ENCODE assay signal across 8 cellular contexts in the genomic region with DNA sequence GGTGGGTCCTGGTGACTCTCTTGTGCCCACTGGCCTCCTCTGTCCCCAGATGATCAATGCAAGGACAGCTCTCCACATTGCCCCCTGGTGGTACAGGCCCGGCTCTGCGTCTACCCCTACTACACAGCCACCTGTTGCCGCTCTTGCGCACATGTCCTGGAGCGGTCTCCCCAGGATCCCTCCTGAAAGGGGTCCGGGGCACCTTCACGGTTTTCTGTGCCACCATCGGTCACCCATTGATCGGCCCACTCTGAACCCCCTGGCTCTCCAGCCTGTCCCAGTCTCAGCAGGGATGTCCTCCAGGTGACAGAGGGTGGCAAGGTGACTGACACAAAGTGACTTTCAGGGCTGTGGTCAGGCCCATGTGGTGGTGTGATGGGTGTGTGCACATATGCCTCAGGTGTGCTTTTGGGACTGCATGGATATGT. TPM values are rescaled to one million over a fixed set of nuclear protein-coding genes. Genes with fewer than 3 reads are reported as not detected.
DNase-seq lines count a peak whose midpoint lies in the region; ATAC-seq and TF ChIP-seq lines count a peak whose summit lies in the region.

No MANE protein-coding gene starts in this region.

- peaks cover 50% of the 10 kb centered on the region for H3K79me2 ChIP-seq in PC-9 (ENCODE audit: low read depth)

- no peaks in the 10 kb centered on the region for H3K27me3 ChIP-seq in CD4-positive, alpha-beta T cell (ENCODE audit: control insufficient read depth, insufficient read depth, low read length)
- no peaks in the 10 kb centered on the region for H3K27me3 ChIP-seq in PC-9 (ENCODE audit: insufficient read depth, low read depth)
- no peaks in the 10 kb centered on the region for H3K27me3 ChIP-seq in neutrophil
- H3K27me3 ChIP-seq in upper lobe of right lung, result no peaks in the 10 kb centered on the region

- H3K4me3 ChIP-seq in PC-9, result no peak overlapping the region
- no peak overlapping the region for H3K4me3 ChIP-seq in fibroblast of villous mesenchyme (ENCODE audit: low read depth, low read length)
- peak overlapping the region; percentile 85 to 97 for H3K4me3 ChIP-seq in neutrophil (ENCODE audit: low read depth in 1 of 2, low read length in 1 of 2)
- H3K4me3 ChIP-seq in upper lobe of right lung, result peak overlapping the region; percentile 66

- H3K9me3 ChIP-seq in CD4-positive, alpha-beta T cell (ENCODE audit: control insufficient read depth, low read length), result no peaks in the 10 kb centered on the region
- H3K9me3 ChIP-seq in PC-9 (ENCODE audit: insufficient read depth, low read depth) (no peaks in the 10 kb centered on the region), neutrophil (no peaks in the 10 kb centered on the region), upper lobe of right lung (no peaks in the 10 kb centered on the region)

- no peaks in the 10 kb centered on the region for H4K20me1 ChIP-seq in PC-9 (ENCODE audit: insufficient read depth)

- H3K27ac ChIP-seq in CD4-positive, alpha-beta T cell (ENCODE audit: low read depth, low read length), result peak overlapping the region; percentile 97
- H3K27ac ChIP-seq in PC-9 (peak overlapping the region; percentile 98; the same call in 1 of the 2 replicates), neutrophil (peak overlapping the region; percentile 99), upper lobe of right lung (peak overlapping the region; percentile 100)

- H3K4me1 ChIP-seq in PC-9 (replicated peaks; ENCODE audit: insufficient read depth) (peaks cover 39% of the 10 kb centered on the region), neutrophil (ENCODE audit: control insufficient read depth in 1 of 2, insufficient read depth in 1 of 2, low read depth in 1 of 2, low read length in 1 of 2) (peaks cover 65 to 66% of the 10 kb centered on the region in 2 experiments), upper lobe of right lung (peaks cover 55% of the 10 kb centered on the region)

- H3K36me3 ChIP-seq in PC-9 (ENCODE audit: low read depth) (no peaks in the 10 kb centered on the region), neutrophil (peaks cover 93% of the 10 kb centered on the region), upper lobe of right lung (peaks cover 12% of the 10 kb centered on the region)

- no peak overlapping the region for H3K4me2 ChIP-seq in PC-9

- CTCF ChIA-PET in CD4-positive, alpha-beta T cell (lab: Charles Lee), result interaction anchor here (0.7 to 6.4 kb wide), 15 partner anchors 9 to 188 kb away, joined by 3 to 183 read pairs (median 6); a partner anchor contains a TSS
- CTCF ChIA-PET in PC-9 (lab: Charles Lee), result interaction anchor here (0.7 to 3.2 kb wide), 6 partner anchors 11 to 421 kb away, joined by 3 to 16 read pairs (median 4); a partner anchor contains a TSS

- BruUV-seq in PC-9 (replicated peaks; lab: Mats Ljungman, UMichigan), result no TSS peak

- no peaks in the 10 kb centered on the region for H3K9me3 Mint-ChIP-seq in CD4-positive, alpha-beta T cell
- H3K9me3 Mint-ChIP-seq in activated T-helper 2 cell treated with anti-CD3 and anti-CD28 coated beads, Interferon-gamma antibody, Interleukin-2, Interleukin-4, amounts not matched to agents 10 μg/mL and 5 μg/mL and 100 μg/mL, durations not matched to agents 14 hours and 24 hours and 36 hours, result no peaks in the 10 kb centered on the region

- H3K4me3 Mint-ChIP-seq in CD4-positive, alpha-beta T cell, result peak overlapping the region; percentile 96
- H3K4me3 Mint-ChIP-seq in activated T-helper 2 cell treated with anti-CD3 and anti-CD28 coated beads, Interferon-gamma antibody, Interleukin-2, Interleukin-4, amounts not matched to agents 10 μg/mL and 5 μg/mL and 100 μg/mL, durations not matched to agents 14 hours and 24 hours and 36 hours (ENCODE audit: low read depth), result peak overlapping the region; percentile 40

- POLR2A ChIA-PET in CD4-positive, alpha-beta T cell (lab: Charles Lee), result interaction anchor here (0.7 to 14.5 kb wide), 12 partner anchors 9 to 436 kb away, joined by 3 to 1538 read pairs (median 8); a partner anchor contains a TSS
- POLR2A ChIA-PET in PC-9 (lab: Charles Lee; ENCODE audit: unreplicated experiment), result interaction anchor here (0.6 to 0.7 kb wide), 3 partner anchors 24 to 481 kb away, joined by 3 read pairs; no protein-coding TSS in a partner anchor

- H3K4me1 Mint-ChIP-seq in CD4-positive, alpha-beta T cell (ENCODE audit: low read depth), result peaks cover 47% of the 10 kb centered on the region
- peaks cover 39% of the 10 kb centered on the region for H3K4me1 Mint-ChIP-seq in activated T-helper 2 cell treated with anti-CD3 and anti-CD28 coated beads, Interferon-gamma antibody, Interleukin-2, Interleukin-4, amounts not matched to agents 10 μg/mL and 5 μg/mL and 100 μg/mL, durations not matched to agents 14 hours and 24 hours and 36 hours (ENCODE audit: low read depth)

- H3K36me3 Mint-ChIP-seq in CD4-positive, alpha-beta T cell (ENCODE audit: low read depth), result peaks cover 33% of the 10 kb centered on the region
- peaks cover 5% of the 10 kb centered on the region for H3K36me3 Mint-ChIP-seq in activated T-helper 2 cell treated with anti-CD3 and anti-CD28 coated beads, Interferon-gamma antibody, Interleukin-2, Interleukin-4, amounts not matched to agents 10 μg/mL and 5 μg/mL and 100 μg/mL, durations not matched to agents 14 hours and 24 hours and 36 hours (ENCODE audit: low read depth)

- intact Hi-C loops in CD4-positive, alpha-beta T cell (cut with DNase I, micrococcal nuclease), result loop anchor here (1.0 to 5.0 kb wide), 4 partner anchors 69 to 437 kb away; a partner anchor contains a TSS
- intact Hi-C loops in PC-9 (cut with micrococcal nuclease; ENCODE audit: unreplicated experiment), result loop anchor here (5.0 to 10.0 kb wide), 7 partner anchors 52 to 505 kb away; a partner anchor contains a TSS
- intact Hi-C loops in activated T-helper 2 cell treated with anti-CD3 and anti-CD28 coated beads, Interferon-gamma antibody, Interleukin-2, Interleukin-4, amounts not matched to agents 10 μg/mL and 5 μg/mL and 100 μg/mL, durations not matched to agents 14 hours and 24 hours and 36 hours (cut with micrococcal nuclease), result loop anchor here (1.0 to 10.0 kb wide), 8 partner anchors 61 to 675 kb away; a partner anchor contains a TSS
- intact Hi-C loops in upper lobe of right lung (cut with DNase I), result no loop called here

- peak overlapping the region; percentile 98 for H3K27ac Mint-ChIP-seq in CD4-positive, alpha-beta T cell
- H3K27ac Mint-ChIP-seq in activated T-helper 2 cell treated with anti-CD3 and anti-CD28 coated beads, Interferon-gamma antibody, Interleukin-2, Interleukin-4, amounts not matched to agents 10 μg/mL and 5 μg/mL and 100 μg/mL, durations not matched to agents 14 hours and 24 hours and 36 hours, result peak overlapping the region; percentile 25

- TF ChIP-seq CTCF in CD4-positive, alpha-beta T cell (IDR thresholded peaks at IDR 0.05), result peak; percentile 91
- peak; percentile 88 for TF ChIP-seq CTCF in PC-9 (conservative IDR thresholded peaks at IDR 0.05)
- peak; percentile 91 for TF ChIP-seq CTCF in fibroblast of villous mesenchyme (IDR thresholded peaks at IDR 0.05; ENCODE audit: insufficient read depth, low read depth, low read length)
- TF ChIP-seq CTCF in neutrophil (IDR thresholded peaks at IDR 0.05), result peak; percentile 95
- TF ChIP-seq CTCF in upper lobe of right lung (IDR thresholded peaks at IDR 0.05), result peak; percentile 91

- H3F3A ChIP-seq in PC-9 (ENCODE audit: insufficient read depth, low read depth), result peaks cover 55% of the 10 kb centered on the region

- ATAC-seq in CD4-positive, alpha-beta T cell (ENCODE audit: poor library complexity), result peak; percentile 16
- ATAC-seq in upper lobe of right lung (peak; percentile 39), HG02840 (IDR thresholded peaks at IDR 0.05; ENCODE audit: low FRiP score, unreplicated experiment) (no peak)

- no peak overlapping the region for H2AFZ ChIP-seq in PC-9

- no peaks in the 10 kb centered on the region for H3K27me3 Mint-ChIP-seq in CD4-positive, alpha-beta T cell
- H3K27me3 Mint-ChIP-seq in activated T-helper 2 cell treated with anti-CD3 and anti-CD28 coated beads, Interferon-gamma antibody, Interleukin-2, Interleukin-4, amounts not matched to agents 10 μg/mL and 5 μg/mL and 100 μg/mL, durations not matched to agents 14 hours and 24 hours and 36 hours (ENCODE audit: low read depth), result no peaks in the 10 kb centered on the region

- H3K9me2 ChIP-seq in PC-9 (ENCODE audit: insufficient read depth), result no peaks in the 10 kb centered on the region

- DNase-seq in CD4-positive, alpha-beta T cell, result peak; percentile 56 to 76 (median 66)
- DNase-seq in HuH-7 (ENCODE audit: low spot score) (peak; percentile 81), PC-9 (peak in 1 of 2 experiments; percentile 63), fibroblast of villous mesenchyme (ENCODE audit: low read depth) (peak; percentile 60), upper lobe of right lung (peak; percentile 85)
- peak; percentile 70 for DNase-seq in activated T-helper 2 cell treated with anti-CD3 and anti-CD28 coated beads, Interferon-gamma antibody, Interleukin-2, Interleukin-4, amounts not matched to agents 10 μg/mL and 5 μg/mL and 100 μg/mL, durations not matched to agents 14 hours and 24 hours and 36 hours (ENCODE audit: low spot score)

RNA-seq across cellular contexts. Expression of a gene that starts 10.8 kb away (rescaled TPM):
- total RNA-seq in CD4-positive, alpha-beta T cell, result under 1 TPM; 0.16 to 0.22 TPM
- 67.9 and 76.7 TPM in 2 replicates for total RNA-seq in PC-9 (2021)
- 2.7 and 2.9 TPM in 2 replicates for total RNA-seq in activated T-helper 2 cell treated with anti-CD3 and anti-CD28 coated beads, Interferon-gamma antibody, Interleukin-2, Interleukin-4, amounts not matched to agents 10 μg/mL and 5 μg/mL and 100 μg/mL, durations not matched to agents 14 hours and 24 hours and 36 hours
- 2.9 and 8.6 TPM in 2 replicates for total RNA-seq in fibroblast of villous mesenchyme
- total RNA-seq in upper lobe of right lung, result 99.2 TPM

RNA-seq across cellular contexts. Expression of a gene that starts 19.4 kb away (rescaled TPM):
- 100 to 1,000 TPM; 737 to 747 TPM for total RNA-seq in CD4-positive, alpha-beta T cell
- 145 and 178 TPM in 2 replicates for total RNA-seq in PC-9 (2021)
- total RNA-seq in activated T-helper 2 cell treated with anti-CD3 and anti-CD28 coated beads, Interferon-gamma antibody, Interleukin-2, Interleukin-4, amounts not matched to agents 10 μg/mL and 5 μg/mL and 100 μg/mL, durations not matched to agents 14 hours and 24 hours and 36 hours, result 217 and 221 TPM in 2 replicates
- total RNA-seq in fibroblast of villous mesenchyme, result 218 and 272 TPM in 2 replicates
- total RNA-seq in upper lobe of right lung, result 325 TPM

RNA-seq across cellular contexts. Expression of a gene that starts 44.5 kb away (rescaled TPM):
- total RNA-seq in CD4-positive, alpha-beta T cell, result not detected
- total RNA-seq in PC-9 (2021), result 0.94 and 2.1 TPM in 2 replicates
- total RNA-seq in activated T-helper 2 cell treated with anti-CD3 and anti-CD28 coated beads, Interferon-gamma antibody, Interleukin-2, Interleukin-4, amounts not matched to agents 10 μg/mL and 5 μg/mL and 100 μg/mL, durations not matched to agents 14 hours and 24 hours and 36 hours, result 0.37 and 1.9 TPM in 2 replicates
- total RNA-seq in fibroblast of villous mesenchyme, result 0.64 and 1.3 TPM in 2 replicates
- total RNA-seq in upper lobe of right lung, result 1.0 TPM

RNA-seq across cellular contexts. Expression of a gene that starts 52.1 kb away (rescaled TPM):
- under 1 TPM in 1 of 2 experiments, not detected in 1; 0.31 TPM for total RNA-seq in CD4-positive, alpha-beta T cell
- total RNA-seq in PC-9 (2021) (6.3 and 10.3 TPM in 2 replicates), fibroblast of villous mesenchyme (20.3 and 24.5 TPM in 2 replicates), upper lobe of right lung (15.5 TPM)
- 1.6 and 1.8 TPM in 2 replicates for total RNA-seq in activated T-helper 2 cell treated with anti-CD3 and anti-CD28 coated beads, Interferon-gamma antibody, Interleukin-2, Interleukin-4, amounts not matched to agents 10 μg/mL and 5 μg/mL and 100 μg/mL, durations not matched to agents 14 hours and 24 hours and 36 hours

Comparison
In these comparisons a context has a peak if more than half of its experiments do, and no peak if none do; other contexts are left out.
1. H3K4me3 ChIP-seq: peak in neutrophil (2 of 2) and upper lobe of right lung (single experiment); none in PC-9 (single experiment) and fibroblast of villous mesenchyme (single experiment).
2. Peak in every context shown above with its lines, with median percentiles within 50 percentile points of each other: H3K27ac ChIP-seq and CTCF ChIP-seq.